1 cellular context compared by ENCODE assay signal in genomic region chr11:43880640-43881159, GRCh38.
TF ChIP-seq lines count a peak whose summit lies in the region.

TSS of gene ALKBH3 (plus strand) at chr11:43880831. CDS start at chr11:43882653, 1,822 bp downstream.

TF ChIP-seq in GM12878, 131 proteins besides CTCF, POLR2A, EP300 and RAD21 (continued from another document and continues in another):
- TF ChIP-seq, protein P1, sequence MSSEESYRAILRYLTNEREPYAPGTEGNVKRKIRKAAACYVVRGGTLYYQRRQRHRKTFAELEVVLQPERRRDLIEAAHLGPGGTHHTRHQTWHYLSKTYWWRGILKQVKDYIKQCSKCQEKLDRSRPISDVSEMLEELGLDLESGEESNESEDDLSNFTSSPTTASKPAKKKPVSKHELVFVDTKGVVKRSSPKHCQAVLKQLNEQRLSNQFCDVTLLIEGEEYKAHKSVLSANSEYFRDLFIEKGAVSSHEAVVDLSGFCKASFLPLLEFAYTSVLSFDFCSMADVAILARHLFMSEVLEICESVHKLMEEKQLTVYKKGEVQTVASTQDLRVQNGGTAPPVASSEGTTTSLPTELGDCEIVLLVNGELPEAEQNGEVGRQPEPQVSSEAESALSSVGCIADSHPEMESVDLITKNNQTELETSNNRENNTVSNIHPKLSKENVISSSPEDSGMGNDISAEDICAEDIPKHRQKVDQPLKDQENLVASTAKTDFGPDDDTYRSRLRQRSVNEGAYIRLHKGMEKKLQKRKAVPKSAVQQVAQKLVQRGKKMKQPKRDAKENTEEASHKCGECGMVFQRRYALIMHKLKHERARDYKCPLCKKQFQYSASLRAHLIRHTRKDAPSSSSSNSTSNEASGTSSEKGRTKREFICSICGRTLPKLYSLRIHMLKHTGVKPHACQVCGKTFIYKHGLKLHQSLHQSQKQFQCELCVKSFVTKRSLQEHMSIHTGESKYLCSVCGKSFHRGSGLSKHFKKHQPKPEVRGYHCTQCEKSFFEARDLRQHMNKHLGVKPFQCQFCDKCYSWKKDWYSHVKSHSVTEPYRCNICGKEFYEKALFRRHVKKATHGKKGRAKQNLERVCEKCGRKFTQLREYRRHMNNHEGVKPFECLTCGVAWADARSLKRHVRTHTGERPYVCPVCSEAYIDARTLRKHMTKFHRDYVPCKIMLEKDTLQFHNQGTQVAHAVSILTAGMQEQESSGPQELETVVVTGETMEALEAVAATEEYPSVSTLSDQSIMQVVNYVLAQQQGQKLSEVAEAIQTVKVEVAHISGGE (CRISPR knock-in tag; IDR thresholded peaks at IDR 0.05), result peak; percentile 98
- TF ChIP-seq NR2C2 (IDR thresholded peaks at IDR 0.05; ENCODE audit: borderline replicate concordance, control insufficient read depth, insufficient read length, low read depth) (no peak), HDGF (IDR thresholded peaks at IDR 0.05) (peak; percentile 81; the same call in 1 of the 2 replicates), ZNF207 (IDR thresholded peaks at IDR 0.05; ENCODE audit: borderline replicate concordance) (peak; percentile 94), CHD2 (IDR thresholded peaks at IDR 0.05; ENCODE audit: borderline replicate concordance, low read depth, low read length) (peak; percentile 78; the same call in 1 of the 2 replicates), CREM (IDR thresholded peaks at IDR 0.05; ENCODE audit: low read depth) (peak; percentile 88), KLF5 (IDR thresholded peaks at IDR 0.05; ENCODE audit: partially characterized antibody) (peak; percentile 47), PML (IDR thresholded peaks at IDR 0.05; ENCODE audit: low read length) (0 out of 2 replicates have a peak, but pooled peaks have one; percentile 48), GATAD2B (conservative IDR thresholded peaks at IDR 0.05; ENCODE audit: low read depth) (peak; percentile 56; the same call in 1 of the 2 replicates), RELB (IDR thresholded peaks at IDR 0.05; ENCODE audit: low read depth) (peak; percentile 99), NKRF (conservative IDR thresholded peaks at IDR 0.05) (0 out of 2 replicates have a peak, but pooled peaks have one; percentile 48), MEF2B (IDR thresholded peaks at IDR 0.05; ENCODE audit: partially characterized antibody, poor library complexity, severe bottlenecking) (peak; percentile 52), TAF1 (IDR thresholded peaks at IDR 0.05; ENCODE audit: borderline replicate concordance, low read depth, low read length) (peak; percentile 77; the same call in 1 of the 2 replicates), ZNF24 (IDR thresholded peaks at IDR 0.05) (peak; percentile 50; the same call in 1 of the 2 replicates), CREB1 (IDR thresholded peaks at IDR 0.05; ENCODE audit: low read depth) (peak; percentile 89), STAT3 (IDR thresholded peaks at IDR 0.05; ENCODE audit: low read depth, low read length) (no peak), ESRRA (IDR thresholded peaks at IDR 0.05; ENCODE audit: low read length) (no peak), IRF4 (IDR thresholded peaks at IDR 0.05; ENCODE audit: low read depth, low read length) (peak; percentile 54; the same call in 1 of the 2 replicates), ZBED1 (IDR thresholded peaks at IDR 0.05; ENCODE audit: borderline replicate concordance) (no peak), IRF3 (IDR thresholded peaks at IDR 0.05) (peak; percentile 72), NFIC (IDR thresholded peaks at IDR 0.05; ENCODE audit: low read depth, low read length) (no peak), PAX5 (IDR thresholded peaks at IDR 0.05; ENCODE audit: borderline replicate concordance, low read depth, low read length) (peak; percentile 53; the same call in 1 of the 2 replicates), FOXK2 (IDR thresholded peaks at IDR 0.05) (peak; percentile 70), NBN (IDR thresholded peaks at IDR 0.05) (peak; percentile 89), DPF2 (IDR thresholded peaks at IDR 0.05) (no peak; the same call in 1 of the 2 replicates), IKZF2 (IDR thresholded peaks at IDR 0.05) (peak in 1 of 2 experiments; percentile 26; a peak in 1 of 4 replicates), HCFC1 (IDR thresholded peaks at IDR 0.05; ENCODE audit: low read length) (peak; percentile 89), ATF7 (IDR thresholded peaks at IDR 0.05; ENCODE audit: low read depth) (no peak), BCL3 (IDR thresholded peaks at IDR 0.05; ENCODE audit: borderline replicate concordance, insufficient read depth, low read depth, low read length, poor library complexity, severe bottlenecking) (peak; percentile 17), MEF2A (IDR thresholded peaks at IDR 0.05; ENCODE audit: insufficient read depth, low read depth, low read length) (0 out of 2 replicates have a peak, but pooled peaks have one; percentile 44), BMI1 (IDR thresholded peaks at IDR 0.05; ENCODE audit: borderline replicate concordance) (no peak), EGR1 (IDR thresholded peaks at IDR 0.05; ENCODE audit: borderline replicate concordance in 1 of 2, low read depth in 2 of 2, low read length in 2 of 2) (peak; percentile 63 to 98; a peak in 2 of 3 replicates), SRF (IDR thresholded peaks at IDR 0.05; ENCODE audit: low read depth in 2 of 2, low read length in 2 of 2) (peak in 1 of 2 experiments; percentile 88; a peak in 2 of 4 replicates), RELA (IDR thresholded peaks at IDR 0.05; ENCODE audit: borderline replicate concordance, partially characterized antibody) (peak; percentile 50), WRNIP1 (IDR thresholded peaks at IDR 0.05; ENCODE audit: borderline replicate concordance, low read depth, low read length) (no peak), CBX5 (IDR thresholded peaks at IDR 0.05; ENCODE audit: low read depth) (peak; percentile 98), BRCA1 (IDR thresholded peaks at IDR 0.05; ENCODE audit: low read depth, low read length) (no peak), PAX8 (IDR thresholded peaks at IDR 0.05) (no peak), RB1 (IDR thresholded peaks at IDR 0.05; ENCODE audit: borderline replicate concordance) (peak; percentile 90; the same call in 1 of the 2 replicates)
- TF ChIP-seq, protein P2, sequence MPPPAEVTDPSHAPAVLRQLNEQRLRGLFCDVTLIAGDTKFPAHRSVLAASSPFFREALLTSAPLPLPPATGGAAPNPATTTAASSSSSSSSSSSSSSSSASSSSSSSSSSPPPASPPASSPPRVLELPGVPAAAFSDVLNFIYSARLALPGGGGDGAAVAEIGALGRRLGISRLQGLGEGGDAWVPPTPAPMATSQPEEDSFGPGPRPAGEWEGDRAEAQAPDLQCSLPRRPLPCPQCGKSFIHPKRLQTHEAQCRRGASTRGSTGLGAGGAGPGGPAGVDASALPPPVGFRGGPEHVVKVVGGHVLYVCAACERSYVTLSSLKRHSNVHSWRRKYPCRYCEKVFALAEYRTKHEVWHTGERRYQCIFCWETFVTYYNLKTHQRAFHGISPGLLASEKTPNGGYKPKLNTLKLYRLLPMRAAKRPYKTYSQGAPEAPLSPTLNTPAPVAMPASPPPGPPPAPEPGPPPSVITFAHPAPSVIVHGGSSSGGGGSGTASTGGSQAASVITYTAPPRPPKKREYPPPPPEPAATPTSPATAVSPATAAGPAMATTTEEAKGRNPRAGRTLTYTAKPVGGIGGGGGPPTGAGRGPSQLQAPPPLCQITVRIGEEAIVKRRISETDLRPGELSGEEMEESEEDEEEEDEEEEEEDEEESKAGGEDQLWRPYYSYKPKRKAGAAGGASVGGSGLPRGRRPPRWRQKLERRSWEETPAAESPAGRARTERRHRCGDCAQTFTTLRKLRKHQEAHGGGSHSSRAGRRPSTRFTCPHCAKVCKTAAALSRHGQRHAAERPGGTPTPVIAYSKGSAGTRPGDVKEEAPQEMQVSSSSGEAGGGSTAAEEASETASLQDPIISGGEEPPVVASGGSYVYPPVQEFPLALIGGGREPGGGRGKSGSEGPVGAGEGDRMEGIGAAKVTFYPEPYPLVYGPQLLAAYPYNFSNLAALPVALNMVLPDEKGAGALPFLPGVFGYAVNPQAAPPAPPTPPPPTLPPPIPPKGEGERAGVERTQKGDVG (CRISPR knock-in tag; IDR thresholded peaks at IDR 0.05), result 0 out of 2 replicates have a peak, but pooled peaks have one; percentile 28
- TF ChIP-seq, protein P3, sequence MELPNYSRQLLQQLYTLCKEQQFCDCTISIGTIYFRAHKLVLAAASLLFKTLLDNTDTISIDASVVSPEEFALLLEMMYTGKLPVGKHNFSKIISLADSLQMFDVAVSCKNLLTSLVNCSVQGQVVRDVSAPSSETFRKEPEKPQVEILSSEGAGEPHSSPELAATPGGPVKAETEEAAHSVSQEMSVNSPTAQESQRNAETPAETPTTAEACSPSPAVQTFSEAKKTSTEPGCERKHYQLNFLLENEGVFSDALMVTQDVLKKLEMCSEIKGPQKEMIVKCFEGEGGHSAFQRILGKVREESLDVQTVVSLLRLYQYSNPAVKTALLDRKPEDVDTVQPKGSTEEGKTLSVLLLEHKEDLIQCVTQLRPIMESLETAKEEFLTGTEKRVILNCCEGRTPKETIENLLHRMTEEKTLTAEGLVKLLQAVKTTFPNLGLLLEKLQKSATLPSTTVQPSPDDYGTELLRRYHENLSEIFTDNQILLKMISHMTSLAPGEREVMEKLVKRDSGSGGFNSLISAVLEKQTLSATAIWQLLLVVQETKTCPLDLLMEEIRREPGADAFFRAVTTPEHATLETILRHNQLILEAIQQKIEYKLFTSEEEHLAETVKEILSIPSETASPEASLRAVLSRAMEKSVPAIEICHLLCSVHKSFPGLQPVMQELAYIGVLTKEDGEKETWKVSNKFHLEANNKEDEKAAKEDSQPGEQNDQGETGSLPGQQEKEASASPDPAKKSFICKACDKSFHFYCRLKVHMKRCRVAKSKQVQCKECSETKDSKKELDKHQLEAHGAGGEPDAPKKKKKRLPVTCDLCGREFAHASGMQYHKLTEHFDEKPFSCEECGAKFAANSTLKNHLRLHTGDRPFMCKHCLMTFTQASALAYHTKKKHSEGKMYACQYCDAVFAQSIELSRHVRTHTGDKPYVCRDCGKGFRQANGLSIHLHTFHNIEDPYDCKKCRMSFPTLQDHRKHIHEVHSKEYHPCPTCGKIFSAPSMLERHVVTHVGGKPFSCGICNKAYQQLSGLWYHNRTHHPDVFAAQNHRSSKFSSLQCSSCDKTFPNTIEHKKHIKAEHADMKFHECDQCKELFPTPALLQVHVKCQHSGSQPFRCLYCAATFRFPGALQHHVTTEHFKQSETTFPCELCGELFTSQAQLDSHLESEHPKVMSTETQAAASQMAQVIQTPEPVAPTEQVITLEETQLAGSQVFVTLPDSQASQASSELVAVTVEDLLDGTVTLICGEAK (IDR thresholded peaks at IDR 0.05; ENCODE audit: borderline replicate concordance), result peak; percentile 99
- TF ChIP-seq, protein P4, sequence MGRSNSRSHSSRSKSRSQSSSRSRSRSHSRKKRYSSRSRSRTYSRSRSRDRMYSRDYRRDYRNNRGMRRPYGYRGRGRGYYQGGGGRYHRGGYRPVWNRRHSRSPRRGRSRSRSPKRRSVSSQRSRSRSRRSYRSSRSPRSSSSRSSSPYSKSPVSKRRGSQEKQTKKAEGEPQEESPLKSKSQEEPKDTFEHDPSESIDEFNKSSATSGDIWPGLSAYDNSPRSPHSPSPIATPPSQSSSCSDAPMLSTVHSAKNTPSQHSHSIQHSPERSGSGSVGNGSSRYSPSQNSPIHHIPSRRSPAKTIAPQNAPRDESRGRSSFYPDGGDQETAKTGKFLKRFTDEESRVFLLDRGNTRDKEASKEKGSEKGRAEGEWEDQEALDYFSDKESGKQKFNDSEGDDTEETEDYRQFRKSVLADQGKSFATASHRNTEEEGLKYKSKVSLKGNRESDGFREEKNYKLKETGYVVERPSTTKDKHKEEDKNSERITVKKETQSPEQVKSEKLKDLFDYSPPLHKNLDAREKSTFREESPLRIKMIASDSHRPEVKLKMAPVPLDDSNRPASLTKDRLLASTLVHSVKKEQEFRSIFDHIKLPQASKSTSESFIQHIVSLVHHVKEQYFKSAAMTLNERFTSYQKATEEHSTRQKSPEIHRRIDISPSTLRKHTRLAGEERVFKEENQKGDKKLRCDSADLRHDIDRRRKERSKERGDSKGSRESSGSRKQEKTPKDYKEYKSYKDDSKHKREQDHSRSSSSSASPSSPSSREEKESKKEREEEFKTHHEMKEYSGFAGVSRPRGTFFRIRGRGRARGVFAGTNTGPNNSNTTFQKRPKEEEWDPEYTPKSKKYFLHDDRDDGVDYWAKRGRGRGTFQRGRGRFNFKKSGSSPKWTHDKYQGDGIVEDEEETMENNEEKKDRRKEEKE (IDR thresholded peaks at IDR 0.05), result no peak
